15 cellular contexts compared by ENCODE assay signal in genomic region chr5:79703381-79703645, GRCh38. TPM values are rescaled to one million over a fixed set of nuclear protein-coding genes. Genes with fewer than 3 reads are reported as not detected.
DNase-seq lines count a peak whose midpoint lies in the region; ATAC-seq, FAIRE-seq and TF ChIP-seq lines count a peak whose summit lies in the region.
"Had no signal": no experiment of that assay in that cellular context is flagged by ENCODE, and none has a peak within 500 bp of the region (broad histone marks: within the 10 kb centered on the region; RNA-seq: fewer than 3 reads in every experiment).

No MANE protein-coding gene starts in this region.

- no peak overlapping the region for H2AFZ ChIP-seq in PC-9
- H2AFZ ChIP-seq: GM23248 had no signal

- POLR2A ChIA-PET in PC-9 (lab: Charles Lee; ENCODE audit: unreplicated experiment), result no interaction called here

- BruUV-seq in PC-9 (replicated peaks; lab: Mats Ljungman, UMichigan), result no TSS peak

- no peaks in the 10 kb centered on the region for H3K9me3 ChIP-seq in heart right ventricle
- no peaks in the 10 kb centered on the region for H3K9me3 ChIP-seq in PC-9 (ENCODE audit: insufficient read depth, low read depth)
- H3K9me3 ChIP-seq in skeletal muscle tissue (ENCODE audit: control insufficient read depth in 3 of 3, low read length in 3 of 3), result no peaks in the 10 kb centered on the region
- H3K9me3 ChIP-seq: BE2C, HAP-1 had no signal

- H3K9ac ChIP-seq in skeletal muscle tissue (ENCODE audit: low read depth in 1 of 3, low read length in 3 of 3), result no peak overlapping the region
- H3K9ac ChIP-seq: GM23248 had no signal

- CTCF ChIA-PET in PC-9 (lab: Charles Lee), result interaction anchor here (1.4 kb wide), 1 partner anchor 380 kb away, joined by 4 read pairs; no protein-coding TSS in a partner anchor

- peaks cover 0 to 4% (median 0%) of the 10 kb centered on the region in 9 donors for H3K36me3 ChIP-seq in heart right ventricle
- H3K36me3 ChIP-seq in PC-9 (ENCODE audit: low read depth), result no peaks in the 10 kb centered on the region
- no peaks in the 10 kb centered on the region for H3K36me3 ChIP-seq in skeletal muscle tissue (ENCODE audit: control insufficient read depth in 3 of 3, insufficient read depth in 3 of 3, low read length in 3 of 3)
- H3K36me3 ChIP-seq: BE2C, HAP-1 had no signal

- FAIRE-seq in GM19239 (lab: Jason Lieb, UNC), result peak; percentile 45
- FAIRE-seq: A204.1, G401.6, GM12891 had no signal

- H3F3A ChIP-seq in PC-9 (ENCODE audit: insufficient read depth, low read depth), result peaks cover 9% of the 10 kb centered on the region; the same call in 1 of the 2 replicates

- H3K4me1 ChIP-seq in heart right ventricle (peaks cover 0 to 68% (median 31%) of the 10 kb centered on the region in 9 donors), PC-9 (replicated peaks; ENCODE audit: insufficient read depth) (peaks cover 51% of the 10 kb centered on the region), skeletal muscle tissue (ENCODE audit: control insufficient read depth in 3 of 3, insufficient read depth in 3 of 3, low read length in 3 of 3) (peaks cover 31 to 55% (median 34%) of the 10 kb centered on the region in 3 donors)
- H3K4me1 ChIP-seq: BE2C, HAP-1 had no signal

- WGBS in heart right ventricle, 2 donors, result 88% methylated on average over 1 of the region's 1 CpG

- no peak for ATAC-seq in heart right ventricle
- ATAC-seq in Right ventricle myocardium superior (ENCODE audit: poor library complexity), result no peak
- no peak for ATAC-seq in HG03159 (IDR thresholded peaks at IDR 0.05; ENCODE audit: unreplicated experiment)

- H3K4me3 ChIP-seq in heart right ventricle (no peak overlapping the region), PC-9 (no peak overlapping the region), skeletal muscle tissue (ENCODE audit: low read length in 3 of 3) (no peak overlapping the region)
- H3K4me3 ChIP-seq: GM23248, HAP-1 had no signal

- H3K79me2 ChIP-seq in PC-9 (ENCODE audit: low read depth), result no peaks in the 10 kb centered on the region

- no peak for TF ChIP-seq CTCF in heart right ventricle (IDR thresholded peaks at IDR 0.05)
- no peak for TF ChIP-seq CTCF in PC-9 (conservative IDR thresholded peaks at IDR 0.05)

- H4K20me1 ChIP-seq in PC-9 (ENCODE audit: insufficient read depth), result no peaks in the 10 kb centered on the region

- DNase-seq in heart right ventricle, result no peak
- no peak for DNase-seq in Right ventricle myocardium superior
- no peak for DNase-seq in GM19239 (ENCODE audit: insufficient read length, low spot score)
- DNase-seq in PC-9, result peak in 1 of 2 experiments; percentile 86
- no peak for DNase-seq in nucleus accumbens (lab: John Stamatoyannopoulos, UW)
- DNase-seq: C1 segment of cervical spinal cord, COR-L47 had no signal

- H3K27me3 ChIP-seq in heart right ventricle (no peaks in the 10 kb centered on the region), PC-9 (ENCODE audit: insufficient read depth, low read depth) (no peaks in the 10 kb centered on the region), skeletal muscle tissue (ENCODE audit: control insufficient read depth in 3 of 3, insufficient read depth in 3 of 3, low read length in 3 of 3) (no peaks in the 10 kb centered on the region)

- intact Hi-C loops in heart right ventricle (cut with DNase I) (loop anchor here in 3 of 10 donors (10.0 kb wide), 2 partner anchors 151 to 371 kb away; no protein-coding TSS in a partner anchor), Right ventricle myocardium superior (cut with DNase I) (loop anchor here (10.0 kb wide), 1 partner anchor 151 kb away; no protein-coding TSS in a partner anchor), PC-9 (cut with micrococcal nuclease; ENCODE audit: unreplicated experiment) (loop anchor here (2.0 to 5.0 kb wide), 2 partner anchors 154 to 379 kb away; no protein-coding TSS in a partner anchor)

- H3K9me2 ChIP-seq in PC-9 (ENCODE audit: insufficient read depth), result no peaks in the 10 kb centered on the region

- H3K27ac ChIP-seq in heart right ventricle (peak overlapping the region in 9 of 10 donors; percentile 28 to 99 (median 57)), PC-9 (peak overlapping the region; percentile 36), skeletal muscle tissue (ENCODE audit: low read depth, low read length) (peak overlapping the region; percentile 49)

- H3K4me2 ChIP-seq in PC-9, result peak overlapping the region; percentile 26; the same call in 1 of the 2 replicates

RNA-seq across cellular contexts. Expression of gene CMYA5, which starts 13.7 kb away (rescaled TPM):
- total RNA-seq in heart right ventricle (1,000 to 10,000 TPM in 5 of 10 donors, 100 to 1,000 TPM in 5; 771 to 1,721 (median 1,115) TPM), Right ventricle myocardium superior (917 TPM), PC-9 (2021) (0.81 and 0.88 TPM in 2 replicates), skeletal muscle tissue (93.9 TPM)
- 100 to 1,000 TPM; 202 to 388 TPM for polyA plus RNA-seq in heart right ventricle

Comparison
In these comparisons a context has a peak if more than half of its experiments do, and no peak if none do; other contexts are left out.
1. RNA of gene CMYA5, which starts 13.7 kb away (total RNA-seq): 771 to 1,721 TPM in heart right ventricle, 917 TPM in Right ventricle myocardium superior (single experiment) and 93.9 TPM in skeletal muscle tissue (single experiment); 0.81 to 0.88 TPM in PC-9; every median in the first group is over 10 times any median in the second.
2. Peak in every context shown above with its lines, with median percentiles within 50 percentile points of each other: H3K27ac ChIP-seq.